Comparison of ENCODE assay signal across 1 cellular context in genomic region chr2:85421706-85422457, GRCh38.
TF ChIP-seq lines count a peak whose summit lies in the region.

No MANE protein-coding gene starts in this region.

TF ChIP-seq in K562, 482 proteins besides CTCF, POLR2A, EP300 and RAD21 (continued from another document and continues in another):
- TF ChIP-seq, protein P1, sequence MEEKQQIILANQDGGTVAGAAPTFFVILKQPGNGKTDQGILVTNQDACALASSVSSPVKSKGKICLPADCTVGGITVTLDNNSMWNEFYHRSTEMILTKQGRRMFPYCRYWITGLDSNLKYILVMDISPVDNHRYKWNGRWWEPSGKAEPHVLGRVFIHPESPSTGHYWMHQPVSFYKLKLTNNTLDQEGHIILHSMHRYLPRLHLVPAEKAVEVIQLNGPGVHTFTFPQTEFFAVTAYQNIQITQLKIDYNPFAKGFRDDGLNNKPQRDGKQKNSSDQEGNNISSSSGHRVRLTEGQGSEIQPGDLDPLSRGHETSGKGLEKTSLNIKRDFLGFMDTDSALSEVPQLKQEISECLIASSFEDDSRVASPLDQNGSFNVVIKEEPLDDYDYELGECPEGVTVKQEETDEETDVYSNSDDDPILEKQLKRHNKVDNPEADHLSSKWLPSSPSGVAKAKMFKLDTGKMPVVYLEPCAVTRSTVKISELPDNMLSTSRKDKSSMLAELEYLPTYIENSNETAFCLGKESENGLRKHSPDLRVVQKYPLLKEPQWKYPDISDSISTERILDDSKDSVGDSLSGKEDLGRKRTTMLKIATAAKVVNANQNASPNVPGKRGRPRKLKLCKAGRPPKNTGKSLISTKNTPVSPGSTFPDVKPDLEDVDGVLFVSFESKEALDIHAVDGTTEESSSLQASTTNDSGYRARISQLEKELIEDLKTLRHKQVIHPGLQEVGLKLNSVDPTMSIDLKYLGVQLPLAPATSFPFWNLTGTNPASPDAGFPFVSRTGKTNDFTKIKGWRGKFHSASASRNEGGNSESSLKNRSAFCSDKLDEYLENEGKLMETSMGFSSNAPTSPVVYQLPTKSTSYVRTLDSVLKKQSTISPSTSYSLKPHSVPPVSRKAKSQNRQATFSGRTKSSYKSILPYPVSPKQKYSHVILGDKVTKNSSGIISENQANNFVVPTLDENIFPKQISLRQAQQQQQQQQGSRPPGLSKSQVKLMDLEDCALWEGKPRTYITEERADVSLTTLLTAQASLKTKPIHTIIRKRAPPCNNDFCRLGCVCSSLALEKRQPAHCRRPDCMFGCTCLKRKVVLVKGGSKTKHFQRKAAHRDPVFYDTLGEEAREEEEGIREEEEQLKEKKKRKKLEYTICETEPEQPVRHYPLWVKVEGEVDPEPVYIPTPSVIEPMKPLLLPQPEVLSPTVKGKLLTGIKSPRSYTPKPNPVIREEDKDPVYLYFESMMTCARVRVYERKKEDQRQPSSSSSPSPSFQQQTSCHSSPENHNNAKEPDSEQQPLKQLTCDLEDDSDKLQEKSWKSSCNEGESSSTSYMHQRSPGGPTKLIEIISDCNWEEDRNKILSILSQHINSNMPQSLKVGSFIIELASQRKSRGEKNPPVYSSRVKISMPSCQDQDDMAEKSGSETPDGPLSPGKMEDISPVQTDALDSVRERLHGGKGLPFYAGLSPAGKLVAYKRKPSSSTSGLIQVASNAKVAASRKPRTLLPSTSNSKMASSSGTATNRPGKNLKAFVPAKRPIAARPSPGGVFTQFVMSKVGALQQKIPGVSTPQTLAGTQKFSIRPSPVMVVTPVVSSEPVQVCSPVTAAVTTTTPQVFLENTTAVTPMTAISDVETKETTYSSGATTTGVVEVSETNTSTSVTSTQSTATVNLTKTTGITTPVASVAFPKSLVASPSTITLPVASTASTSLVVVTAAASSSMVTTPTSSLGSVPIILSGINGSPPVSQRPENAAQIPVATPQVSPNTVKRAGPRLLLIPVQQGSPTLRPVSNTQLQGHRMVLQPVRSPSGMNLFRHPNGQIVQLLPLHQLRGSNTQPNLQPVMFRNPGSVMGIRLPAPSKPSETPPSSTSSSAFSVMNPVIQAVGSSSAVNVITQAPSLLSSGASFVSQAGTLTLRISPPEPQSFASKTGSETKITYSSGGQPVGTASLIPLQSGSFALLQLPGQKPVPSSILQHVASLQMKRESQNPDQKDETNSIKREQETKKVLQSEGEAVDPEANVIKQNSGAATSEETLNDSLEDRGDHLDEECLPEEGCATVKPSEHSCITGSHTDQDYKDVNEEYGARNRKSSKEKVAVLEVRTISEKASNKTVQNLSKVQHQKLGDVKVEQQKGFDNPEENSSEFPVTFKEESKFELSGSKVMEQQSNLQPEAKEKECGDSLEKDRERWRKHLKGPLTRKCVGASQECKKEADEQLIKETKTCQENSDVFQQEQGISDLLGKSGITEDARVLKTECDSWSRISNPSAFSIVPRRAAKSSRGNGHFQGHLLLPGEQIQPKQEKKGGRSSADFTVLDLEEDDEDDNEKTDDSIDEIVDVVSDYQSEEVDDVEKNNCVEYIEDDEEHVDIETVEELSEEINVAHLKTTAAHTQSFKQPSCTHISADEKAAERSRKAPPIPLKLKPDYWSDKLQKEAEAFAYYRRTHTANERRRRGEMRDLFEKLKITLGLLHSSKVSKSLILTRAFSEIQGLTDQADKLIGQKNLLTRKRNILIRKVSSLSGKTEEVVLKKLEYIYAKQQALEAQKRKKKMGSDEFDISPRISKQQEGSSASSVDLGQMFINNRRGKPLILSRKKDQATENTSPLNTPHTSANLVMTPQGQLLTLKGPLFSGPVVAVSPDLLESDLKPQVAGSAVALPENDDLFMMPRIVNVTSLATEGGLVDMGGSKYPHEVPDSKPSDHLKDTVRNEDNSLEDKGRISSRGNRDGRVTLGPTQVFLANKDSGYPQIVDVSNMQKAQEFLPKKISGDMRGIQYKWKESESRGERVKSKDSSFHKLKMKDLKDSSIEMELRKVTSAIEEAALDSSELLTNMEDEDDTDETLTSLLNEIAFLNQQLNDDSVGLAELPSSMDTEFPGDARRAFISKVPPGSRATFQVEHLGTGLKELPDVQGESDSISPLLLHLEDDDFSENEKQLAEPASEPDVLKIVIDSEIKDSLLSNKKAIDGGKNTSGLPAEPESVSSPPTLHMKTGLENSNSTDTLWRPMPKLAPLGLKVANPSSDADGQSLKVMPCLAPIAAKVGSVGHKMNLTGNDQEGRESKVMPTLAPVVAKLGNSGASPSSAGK (IDR thresholded peaks at IDR 0.05): no peak
- TF ChIP-seq, protein P2, sequence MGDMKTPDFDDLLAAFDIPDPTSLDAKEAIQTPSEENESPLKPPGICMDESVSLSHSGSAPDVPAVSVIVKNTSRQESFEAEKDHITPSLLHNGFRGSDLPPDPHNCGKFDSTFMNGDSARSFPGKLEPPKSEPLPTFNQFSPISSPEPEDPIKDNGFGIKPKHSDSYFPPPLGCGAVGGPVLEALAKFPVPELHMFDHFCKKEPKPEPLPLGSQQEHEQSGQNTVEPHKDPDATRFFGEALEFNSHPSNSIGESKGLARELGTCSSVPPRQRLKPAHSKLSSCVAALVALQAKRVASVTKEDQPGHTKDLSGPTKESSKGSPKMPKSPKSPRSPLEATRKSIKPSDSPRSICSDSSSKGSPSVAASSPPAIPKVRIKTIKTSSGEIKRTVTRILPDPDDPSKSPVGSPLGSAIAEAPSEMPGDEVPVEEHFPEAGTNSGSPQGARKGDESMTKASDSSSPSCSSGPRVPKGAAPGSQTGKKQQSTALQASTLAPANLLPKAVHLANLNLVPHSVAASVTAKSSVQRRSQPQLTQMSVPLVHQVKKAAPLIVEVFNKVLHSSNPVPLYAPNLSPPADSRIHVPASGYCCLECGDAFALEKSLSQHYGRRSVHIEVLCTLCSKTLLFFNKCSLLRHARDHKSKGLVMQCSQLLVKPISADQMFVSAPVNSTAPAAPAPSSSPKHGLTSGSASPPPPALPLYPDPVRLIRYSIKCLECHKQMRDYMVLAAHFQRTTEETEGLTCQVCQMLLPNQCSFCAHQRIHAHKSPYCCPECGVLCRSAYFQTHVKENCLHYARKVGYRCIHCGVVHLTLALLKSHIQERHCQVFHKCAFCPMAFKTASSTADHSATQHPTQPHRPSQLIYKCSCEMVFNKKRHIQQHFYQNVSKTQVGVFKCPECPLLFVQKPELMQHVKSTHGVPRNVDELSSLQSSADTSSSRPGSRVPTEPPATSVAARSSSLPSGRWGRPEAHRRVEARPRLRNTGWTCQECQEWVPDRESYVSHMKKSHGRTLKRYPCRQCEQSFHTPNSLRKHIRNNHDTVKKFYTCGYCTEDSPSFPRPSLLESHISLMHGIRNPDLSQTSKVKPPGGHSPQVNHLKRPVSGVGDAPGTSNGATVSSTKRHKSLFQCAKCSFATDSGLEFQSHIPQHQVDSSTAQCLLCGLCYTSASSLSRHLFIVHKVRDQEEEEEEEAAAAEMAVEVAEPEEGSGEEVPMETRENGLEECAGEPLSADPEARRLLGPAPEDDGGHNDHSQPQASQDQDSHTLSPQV (IDR thresholded peaks at IDR 0.05): peak; percentile 46; the same call in 1 of the 2 replicates
- TF ChIP-seq MNT (conservative IDR thresholded peaks at IDR 0.05) (peak in 1 of 2 experiments; percentile 49; a peak in 2 of 4 replicates), CTBP1 (IDR thresholded peaks at IDR 0.05; ENCODE audit: borderline replicate concordance) (peak; percentile 55; the same call in 1 of the 2 replicates), MAX (CRISPR knock-in tag; IDR thresholded peaks at IDR 0.05) (no peak), ZNF589 (CRISPR knock-in tag; IDR thresholded peaks at IDR 0.05; ENCODE audit: low read depth) (0 out of 2 replicates have a peak, but pooled peaks have one; percentile 17), GATAD2B (IDR thresholded peaks at IDR 0.05; ENCODE audit: borderline replicate concordance) (peak; percentile 60; the same call in 1 of the 2 replicates), EHMT2 (IDR thresholded peaks at IDR 0.05) (0 out of 2 replicates have a peak, but pooled peaks have one; percentile 13), HMG20A (CRISPR knock-in tag; conservative IDR thresholded peaks at IDR 0.05) (no peak), TRIM24 (IDR thresholded peaks at IDR 0.05) (peak; percentile 25 to 72; a peak in 3 of 4 replicates), YBX1 (IDR thresholded peaks at IDR 0.05) (no peak), EZH2 (IDR thresholded peaks at IDR 0.05; ENCODE audit: borderline replicate concordance, low read depth, low read length) (no peak), ZNF316 (IDR thresholded peaks at IDR 0.05) (peak; percentile 4; the same call in 1 of the 2 replicates), CBFA2T3 (IDR thresholded peaks at IDR 0.05) (peak; percentile 90), ZC3H4 (CRISPR knock-in tag; IDR thresholded peaks at IDR 0.05; ENCODE audit: borderline replicate concordance) (no peak), NFE2 (IDR thresholded peaks at IDR 0.05; ENCODE audit: low read depth) (peak; percentile 58; the same call in 1 of the 2 replicates), NR4A1 (CRISPR knock-in tag; IDR thresholded peaks at IDR 0.05) (no peak; the same call in 1 of the 2 replicates), NR4A1 (tag; IDR thresholded peaks at IDR 0.05) (0 out of 2 replicates have a peak, but pooled peaks have one; percentile 35), ARHGAP35 (IDR thresholded peaks at IDR 0.05; ENCODE audit: partially characterized antibody) (no peak), ETS2 (tag; IDR thresholded peaks at IDR 0.05; ENCODE audit: borderline replicate concordance, poor library complexity, severe bottlenecking) (no peak), AFF1 (IDR thresholded peaks at IDR 0.05; ENCODE audit: low read depth in 1 of 2, partially characterized antibody in 2 of 2) (peak in 1 of 2 experiments; percentile 40), ZFX (CRISPR knock-in tag; IDR thresholded peaks at IDR 0.05) (peak; percentile 16; the same call in 1 of the 2 replicates), HLTF (IDR thresholded peaks at IDR 0.05) (0 out of 2 replicates have a peak, but pooled peaks have one; percentile 41), PKNOX1 (IDR thresholded peaks at IDR 0.05) (no peak), TEAD1 (CRISPR knock-in tag; IDR thresholded peaks at IDR 0.05) (peak in 1 of 2 experiments; percentile 8; a peak in 1 of 4 replicates), ZNF165 (CRISPR knock-in tag; IDR thresholded peaks at IDR 0.05; ENCODE audit: borderline replicate concordance) (no peak), ZNF134 (CRISPR knock-in tag; conservative IDR thresholded peaks at IDR 0.05) (peak; percentile 66), SMARCA4 (IDR thresholded peaks at IDR 0.05) (peak; percentile 87), MTA3 (IDR thresholded peaks at IDR 0.05; ENCODE audit: borderline replicate concordance) (peak; percentile 25; the same call in 1 of the 2 replicates), RB1 (IDR thresholded peaks at IDR 0.05; ENCODE audit: low read depth) (no peak), NR2F6 (CRISPR knock-in tag; IDR thresholded peaks at IDR 0.05) (no peak), MYNN (IDR thresholded peaks at IDR 0.05) (no peak), MYNN (CRISPR knock-in tag; IDR thresholded peaks at IDR 0.05) (no peak), JUND (IDR thresholded peaks at IDR 0.05; ENCODE audit: borderline replicate concordance, low read depth, low read length) (peak; percentile 35; the same call in 1 of the 2 replicates), JUND (tag; IDR thresholded peaks at IDR 0.05; ENCODE audit: borderline replicate concordance, low read depth, low read length) (peak; percentile 15; the same call in 1 of the 3 replicates)
- TF ChIP-seq, protein P3, sequence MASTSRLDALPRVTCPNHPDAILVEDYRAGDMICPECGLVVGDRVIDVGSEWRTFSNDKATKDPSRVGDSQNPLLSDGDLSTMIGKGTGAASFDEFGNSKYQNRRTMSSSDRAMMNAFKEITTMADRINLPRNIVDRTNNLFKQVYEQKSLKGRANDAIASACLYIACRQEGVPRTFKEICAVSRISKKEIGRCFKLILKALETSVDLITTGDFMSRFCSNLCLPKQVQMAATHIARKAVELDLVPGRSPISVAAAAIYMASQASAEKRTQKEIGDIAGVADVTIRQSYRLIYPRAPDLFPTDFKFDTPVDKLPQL (IDR thresholded peaks at IDR 0.05; ENCODE audit: extremely low read depth, insufficient read length): no peak
